ENCODE assay signal across 30 cellular contexts in the genomic region with DNA sequence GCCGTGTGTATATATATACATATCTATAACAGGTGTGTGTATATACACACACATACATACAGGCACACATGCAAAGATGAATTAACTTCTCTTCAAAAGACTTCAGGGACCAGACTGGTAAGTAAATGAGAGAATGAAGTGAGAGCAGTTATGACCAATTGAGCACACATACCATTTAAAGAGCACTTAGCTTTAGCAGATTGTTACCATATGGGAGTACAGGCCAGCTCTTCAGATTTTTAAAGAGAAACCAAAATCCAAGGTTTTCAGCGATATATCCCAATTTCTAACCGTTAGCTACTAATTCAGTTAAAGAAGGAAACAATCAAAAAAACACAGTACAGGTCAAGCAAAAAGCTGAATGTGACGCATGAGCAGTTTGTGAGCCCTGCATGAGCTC.
"Had no signal": no experiment of that assay in that cellular context is flagged by ENCODE, and none has a peak within 500 bp of the region (broad histone marks: within the 10 kb centered on the region; RNA-seq: fewer than 3 reads in every experiment).

No MANE protein-coding gene starts in this region.

- H3K9me3 Mint-ChIP-seq: immature natural killer cell; naive thymus-derived CD8-positive, alpha-beta T cell; nephron; neural crest cell; stimulated activated naive B cell treated with anti-CD40 and anti-IgM and Interleukin-4, amounts not matched to agents 10 μg/mL and 1 μg/mL and 100 μg/mL, for 72 hours had no signal

- H3K4me1 Mint-ChIP-seq: nephron had no signal

- H3K36me3 ChIP-seq: prostate gland had no signal

- H3K27ac ChIP-seq: left lung, lower lobe of right lung, pancreas, prostate gland, skin epidermis, stomach, testis, thyroid gland, transverse colon, upper lobe of left lung, vagina had no signal

- H3K4me3 Mint-ChIP-seq: immature natural killer cell; naive thymus-derived CD8-positive, alpha-beta T cell; nephron; neural crest cell; stimulated activated naive B cell treated with anti-CD40 and anti-IgM and Interleukin-4, amounts not matched to agents 10 μg/mL and 1 μg/mL and 100 μg/mL, for 72 hours had no signal

- H3K27me3 ChIP-seq: left lung, pancreas, stomach, testis, thyroid gland, transverse colon, upper lobe of left lung, vagina had no signal

- H3K27ac Mint-ChIP-seq: immature natural killer cell; naive thymus-derived CD8-positive, alpha-beta T cell; nephron; stimulated activated naive B cell treated with anti-CD40 and anti-IgM and Interleukin-4, amounts not matched to agents 10 μg/mL and 1 μg/mL and 100 μg/mL, for 72 hours had no signal

- H3K27me3 Mint-ChIP-seq: naive thymus-derived CD8-positive, alpha-beta T cell; stimulated activated naive B cell treated with anti-CD40 and anti-IgM and Interleukin-4, amounts not matched to agents 10 μg/mL and 1 μg/mL and 100 μg/mL, for 72 hours had no signal

- H3K4me1 ChIP-seq: left lung, lower lobe of right lung, pancreas, prostate gland, testis, thyroid gland, transverse colon, upper lobe of left lung, vagina had no signal

- ATAC-seq: left colon; left lung; lower lobe of right lung; naive thymus-derived CD8-positive, alpha-beta T cell; pancreas; sciatic nerve; stimulated activated naive B cell treated with anti-CD40 and anti-IgM and Interleukin-4, amounts not matched to agents 10 μg/mL and 1 μg/mL and 100 μg/mL, for 72 hours; stimulated activated naive CD8-positive, alpha-beta T cell treated with anti-CD3 and anti-CD28 coated beads, Interleukin-15, Interleukin-2, amounts not matched to agents 100 U/mL and 50 U/mL, for 24 hours had no signal

- DNase-seq: immature natural killer cell; kidney; left colon; left lung; lower lobe of right lung; mammary epithelial cell; mesenchymal stem cell; naive thymus-derived CD8-positive, alpha-beta T cell; nucleus accumbens; pancreas; posterior cingulate gyrus; retina; right cardiac atrium; stimulated activated CD4-positive, alpha-beta T cell treated with anti-CD3 and anti-CD28 coated beads, Interleukin-12 subunit alpha, Interleukin-12 subunit beta, amount 100 ng/mL, for 4 hours; stimulated activated CD4-positive, alpha-beta T cell treated with anti-CD3 and anti-CD28 coated beads, Interleukin-15, amount 100 ng/mL, for 24 hours; stimulated activated CD4-positive, alpha-beta T cell treated with anti-CD3 and anti-CD28 coated beads, Interleukin-2, amount 100 ng/mL, for 24 hours; stimulated activated CD4-positive, alpha-beta T cell treated with anti-CD3 and anti-CD28 coated beads, Interleukin-4, amount 100 ng/mL, for 1 hour; stimulated activated naive B cell treated with anti-CD40 and anti-IgM and Interleukin-4, amounts not matched to agents 10 μg/mL and 1 μg/mL and 100 μg/mL, for 72 hours; stimulated activated naive CD8-positive, alpha-beta T cell treated with anti-CD3 and anti-CD28 coated beads, Interleukin-15, Interleukin-2, amounts not matched to agents 100 U/mL and 50 U/mL, for 24 hours; stomach; testis; thyroid gland; transverse colon; upper lobe of left lung had no signal

- H3K9me3 ChIP-seq: left lung, lower lobe of right lung, pancreas, prostate gland, stomach, testis, thyroid gland, transverse colon, upper lobe of left lung, vagina had no signal

- H3K4me3 ChIP-seq: left lung, lower lobe of right lung, pancreas, prostate gland, skin epidermis, stomach, testis, thyroid gland, transverse colon, upper lobe of left lung, vagina had no signal
